10 cellular contexts compared by ENCODE assay signal in the genomic region with DNA sequence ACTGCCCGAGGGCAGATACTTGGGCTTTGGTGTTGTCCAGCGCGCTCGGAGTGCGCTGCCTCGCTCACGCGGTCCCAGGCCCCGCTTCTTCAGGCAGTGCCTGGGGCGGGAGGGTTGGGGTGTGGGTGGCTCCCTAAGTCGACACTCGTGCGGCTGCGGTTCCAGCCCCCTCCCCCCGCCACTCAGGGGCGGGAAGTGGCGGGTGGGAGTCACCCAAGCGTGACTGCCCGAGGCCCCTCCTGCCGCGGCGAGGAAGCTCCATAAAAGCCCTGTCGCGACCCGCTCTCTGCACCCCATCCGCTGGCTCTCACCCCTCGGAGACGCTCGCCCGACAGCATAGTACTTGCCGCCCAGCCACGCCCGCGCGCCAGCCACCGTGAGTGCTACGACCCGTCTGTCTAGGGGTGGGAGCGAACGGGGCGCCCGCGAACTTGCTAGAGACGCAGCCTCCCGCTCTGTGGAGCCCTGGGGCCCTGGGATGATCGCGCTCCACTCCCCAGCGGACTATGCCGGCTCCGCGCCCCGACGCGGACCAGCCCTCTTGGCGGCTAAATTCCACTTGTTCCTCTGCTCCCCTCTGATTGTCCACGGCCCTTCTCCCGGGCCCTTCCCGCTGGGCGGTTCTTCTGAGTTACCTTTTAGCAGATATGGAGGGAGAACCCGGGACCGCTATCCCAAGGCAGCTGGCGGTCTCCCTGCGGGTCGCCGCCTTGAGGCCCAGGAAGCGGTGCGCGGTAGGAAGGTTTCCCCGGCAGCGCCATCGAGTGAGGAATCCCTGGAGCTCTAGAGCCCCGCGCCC. TPM values are rescaled to one million over a fixed set of nuclear protein-coding genes. Genes with fewer than 3 reads are reported as not detected.
DNase-seq lines count a peak whose midpoint lies in the region; ATAC-seq and TF ChIP-seq lines count a peak whose summit lies in the region.
"Had no signal": no experiment of that assay in that cellular context is flagged by ENCODE, and none has a peak within 500 bp of the region (broad histone marks: within the 10 kb centered on the region; RNA-seq: fewer than 3 reads in every experiment).

A gene (plus strand): TSS at position 291 of the 799 bp plus-strand sequence. CDS start 1,051 bp downstream, outside the sequence.

- H3K9me3 ChIP-seq in HEK293 (ENCODE audit: control insufficient read depth, insufficient read depth, low read depth, low read length), result no peaks in the 10 kb centered on the region
- H3K9me3 ChIP-seq in PC-3 (ENCODE audit: low read length), result no peaks in the 10 kb centered on the region

- no peaks in the 10 kb centered on the region for H4K20me1 ChIP-seq in PC-3 (ENCODE audit: low read length)

- H3K4me3 ChIP-seq in HEK293 (ENCODE audit: low read depth, low read length), result peak within 1 kb of the TSS; percentile 44
- H3K4me3 ChIP-seq in PC-3 (ENCODE audit: low read length), result no peak within 1 kb of the TSS

- H3K36me3 Mint-ChIP-seq in nephron progenitor cell (ENCODE audit: low read depth), result no peaks in the 10 kb centered on the region

- H3K4me2 ChIP-seq in PC-3 (ENCODE audit: low read length), result no peak within 1 kb of the TSS

- no peak within 1 kb of the TSS for H3K9ac ChIP-seq in PC-3 (ENCODE audit: low read length)

- CTCF ChIA-PET in HEK293 (lab: Yijun Ruan, JAX), result interaction anchor here (0.6 to 0.7 kb wide), 3 partner anchors 54 to 326 kb away, joined by 3 to 4 read pairs (median 3); no protein-coding TSS in a partner anchor
- CTCF ChIA-PET in PC-3 (lab: Charles Lee), result no interaction called here

- POLR2A ChIA-PET in HEK293 (lab: Yijun Ruan, JAX), result no interaction called here
- POLR2A ChIA-PET in PC-3 (lab: Charles Lee; ENCODE audit: unreplicated experiment), result no interaction called here

- peak within 1 kb of the TSS; percentile 83 for H3K4me3 Mint-ChIP-seq in nephron progenitor cell

- no peak within 1 kb of the TSS for H3K27ac Mint-ChIP-seq in nephron progenitor cell

- no TSS peak for BruUV-seq in PC-3 (replicated peaks; lab: Mats Ljungman, UMichigan)

- H3K4me1 ChIP-seq in HEK293 (ENCODE audit: control insufficient read depth, insufficient read depth, low read length) (no peaks in the 10 kb centered on the region), PC-3 (ENCODE audit: insufficient read depth, low read length) (no peaks in the 10 kb centered on the region)

- peaks cover 7% of the 10 kb centered on the region for H3K9me3 Mint-ChIP-seq in nephron progenitor cell

- TF ChIP-seq CTCF in HEK293 (tag by site-specific recombination; IDR thresholded peaks at IDR 0.05), result no peak
- no peak for TF ChIP-seq CTCF in nephron progenitor cell (IDR thresholded peaks at IDR 0.05)
- TF ChIP-seq CTCF in PC-3 (conservative IDR thresholded peaks at IDR 0.05; ENCODE audit: low read depth, low read length), result no peak

- H3F3A ChIP-seq in PC-3 (ENCODE audit: low read length, unreplicated experiment), result no peaks in the 10 kb centered on the region

- H2AFZ ChIP-seq in PC-3 (ENCODE audit: low read length), result no peak within 1 kb of the TSS

- H3K4me1 Mint-ChIP-seq in nephron progenitor cell, result peaks cover 5% of the 10 kb centered on the region

- peak; percentile 10 for DNase-seq in AG20443 (ENCODE audit: low spot score)
- DNase-seq in amniotic epithelial cell (ENCODE audit: low read depth), result peak; percentile 35
- DNase-seq in nephron progenitor cell, result peak; percentile 48
- DNase-seq in left lobe of liver (ENCODE audit: low spot score), result no peak
- DNase-seq in PC-3, result no peak
- DNase-seq in NCI-H146 (lab: John Stamatoyannopoulos, UW), result no peak
- no peak for DNase-seq in hippocampal formation (lab: John Stamatoyannopoulos, UW)
- DNase-seq: GF-D8, hypothalamus had no signal

- intact Hi-C loops in PC-3 (cut with micrococcal nuclease), result no loop called here

- ATAC-seq in left lobe of liver (no peak), PC-3 (no peak)

- peaks cover 76% of the 10 kb centered on the region for H3K27me3 ChIP-seq in PC-3 (ENCODE audit: low read length)

- H3K27me3 Mint-ChIP-seq in nephron progenitor cell (ENCODE audit: low read depth, poor library complexity), result peaks cover 51% of the 10 kb centered on the region

- H3K36me3 ChIP-seq in HEK293 (ENCODE audit: control insufficient read depth in 2 of 2, insufficient read depth in 1 of 2, low read length in 2 of 2) (no peaks in the 10 kb centered on the region), PC-3 (ENCODE audit: low read depth, low read length) (no peaks in the 10 kb centered on the region)

- H3K9me2 ChIP-seq in PC-3 (replicated peaks; ENCODE audit: low read length), result no peaks in the 10 kb centered on the region

- no peak within 1 kb of the TSS for H3K27ac ChIP-seq in HEK293 (ENCODE audit: extremely low read depth, low read depth, low read length)
- no peak within 1 kb of the TSS for H3K27ac ChIP-seq in PC-3 (ENCODE audit: low read length)

- no peaks in the 10 kb centered on the region for H3K79me2 ChIP-seq in PC-3 (ENCODE audit: low read length)

TF ChIP-seq in HEK293, 187 proteins besides CTCF, POLR2A, EP300 and RAD21:
- TF ChIP-seq ZNF777 (tag by site-specific recombination; IDR thresholded peaks at IDR 0.05; ENCODE audit: borderline replicate concordance), result peak; percentile 8; the same call in 1 of the 2 replicates
- TF ChIP-seq, protein P1, sequence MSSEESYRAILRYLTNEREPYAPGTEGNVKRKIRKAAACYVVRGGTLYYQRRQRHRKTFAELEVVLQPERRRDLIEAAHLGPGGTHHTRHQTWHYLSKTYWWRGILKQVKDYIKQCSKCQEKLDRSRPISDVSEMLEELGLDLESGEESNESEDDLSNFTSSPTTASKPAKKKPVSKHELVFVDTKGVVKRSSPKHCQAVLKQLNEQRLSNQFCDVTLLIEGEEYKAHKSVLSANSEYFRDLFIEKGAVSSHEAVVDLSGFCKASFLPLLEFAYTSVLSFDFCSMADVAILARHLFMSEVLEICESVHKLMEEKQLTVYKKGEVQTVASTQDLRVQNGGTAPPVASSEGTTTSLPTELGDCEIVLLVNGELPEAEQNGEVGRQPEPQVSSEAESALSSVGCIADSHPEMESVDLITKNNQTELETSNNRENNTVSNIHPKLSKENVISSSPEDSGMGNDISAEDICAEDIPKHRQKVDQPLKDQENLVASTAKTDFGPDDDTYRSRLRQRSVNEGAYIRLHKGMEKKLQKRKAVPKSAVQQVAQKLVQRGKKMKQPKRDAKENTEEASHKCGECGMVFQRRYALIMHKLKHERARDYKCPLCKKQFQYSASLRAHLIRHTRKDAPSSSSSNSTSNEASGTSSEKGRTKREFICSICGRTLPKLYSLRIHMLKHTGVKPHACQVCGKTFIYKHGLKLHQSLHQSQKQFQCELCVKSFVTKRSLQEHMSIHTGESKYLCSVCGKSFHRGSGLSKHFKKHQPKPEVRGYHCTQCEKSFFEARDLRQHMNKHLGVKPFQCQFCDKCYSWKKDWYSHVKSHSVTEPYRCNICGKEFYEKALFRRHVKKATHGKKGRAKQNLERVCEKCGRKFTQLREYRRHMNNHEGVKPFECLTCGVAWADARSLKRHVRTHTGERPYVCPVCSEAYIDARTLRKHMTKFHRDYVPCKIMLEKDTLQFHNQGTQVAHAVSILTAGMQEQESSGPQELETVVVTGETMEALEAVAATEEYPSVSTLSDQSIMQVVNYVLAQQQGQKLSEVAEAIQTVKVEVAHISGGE (tag by site-specific recombination; conservative IDR thresholded peaks at IDR 0.05; ENCODE audit: low read depth), result peak; percentile 44; the same call in 1 of the 2 replicates
- TF ChIP-seq ZBTB20 (tag by site-specific recombination; IDR thresholded peaks at IDR 0.05), result peak; percentile 63
- TF ChIP-seq ZNF335 (tag by site-specific recombination; conservative IDR thresholded peaks at IDR 0.05), result peak; percentile 74
- TF ChIP-seq ZFP3 (tag by site-specific recombination; IDR thresholded peaks at IDR 0.05; ENCODE audit: low read depth), result no peak
- no peak for TF ChIP-seq ZNF24 (tag by site-specific recombination; IDR thresholded peaks at IDR 0.05)

RNA-seq across cellular contexts. Expression of the gene that starts here (rescaled TPM):
- total RNA-seq in left lobe of liver (not detected), PC-3 (2014; rRNA removed) (not detected in 2 replicates)

Comparison
In these comparisons a context has a peak if more than half of its experiments do, and no peak if none do; other contexts are left out.
1. DNase-seq: peak in AG20443 (single experiment), amniotic epithelial cell (single experiment) and nephron progenitor cell (single experiment); none in left lobe of liver (single experiment), PC-3 (single experiment), NCI-H146 (single experiment) and hippocampal formation (0 of 2).